25 cellular contexts compared by ENCODE assay signal in genomic region chr5:173665326-173665725, GRCh38. TPM values are rescaled to one million over a fixed set of nuclear protein-coding genes. Genes with fewer than 3 reads are reported as not detected.
DNase-seq lines count a peak whose midpoint lies in the region; ATAC-seq, FAIRE-seq and TF ChIP-seq lines count a peak whose summit lies in the region.
"Had no signal": no experiment of that assay in that cellular context is flagged by ENCODE, and none has a peak within 500 bp of the region (broad histone marks: within the 10 kb centered on the region; RNA-seq: fewer than 3 reads in every experiment).

No MANE protein-coding gene starts in this region.

- peaks cover 3% of the 10 kb centered on the region; the same call in 1 of the 2 replicates for H3K23me2 ChIP-seq in H1 (ENCODE audit: low read depth, low read length)

- 92% methylated on average over 4 of the region's 4 CpGs; no CpG with 5 or more reads in 1 of the 2 experiments for WGBS in H1 (ENCODE audit: extremely low coverage in 1 of 2, insufficient coverage in 1 of 2, insufficient read length in 1 of 2, insufficient replicate concordance in 2 of 2, low coverage in 1 of 2, low lambda C conversion rate in 2 of 2, missing lambda C conversion rate in 1 of 2), 2 experiments
- no CpG with 5 or more reads among the region's 4 CpGs for WGBS in neuronal stem cell (ENCODE audit: extremely low coverage in 2 of 2, insufficient read length in 2 of 2, insufficient replicate concordance in 1 of 2), 2 donors

- no peak for TF ChIP-seq POLR2A in H1 (IDR thresholded peaks at IDR 0.05; ENCODE audit: control extremely low read depth in 1 of 2, low read depth in 2 of 2, low read length in 2 of 2)

- no peak for FAIRE-seq in H1 (lab: Jason Lieb, UNC)
- FAIRE-seq: A204.1, G401.6, GM12891, GM19239 had no signal

- H2BK12ac ChIP-seq in H1 (ENCODE audit: low read depth, low read length) (peak overlapping the region; percentile 91; the same call in 1 of the 2 replicates), neuronal stem cell (ENCODE audit: low read length) (no peak overlapping the region)

- no peak overlapping the region for H3K27ac ChIP-seq in H1 (ENCODE audit: low read depth, low read length)
- no peak overlapping the region for H3K27ac ChIP-seq in neuronal stem cell (replicated peaks; ENCODE audit: low read length)
- H3K27ac ChIP-seq in caudate nucleus (ENCODE audit: low read depth, low read length), result no peak overlapping the region

- H3K27me3 ChIP-seq in H1 (replicated peaks in 1 of 4; ENCODE audit: control insufficient read depth in 3 of 4, extremely low read depth in 1 of 4, insufficient read depth in 3 of 4, low read length in 3 of 4), result no peaks in the 10 kb centered on the region
- no peaks in the 10 kb centered on the region for H3K27me3 ChIP-seq in neuronal stem cell (ENCODE audit: control insufficient read depth in 3 of 3, insufficient read depth in 3 of 3, low read depth in 1 of 3, low read length in 3 of 3)
- H3K27me3 ChIP-seq: BE2C, BLaER1 had no signal

- intact Hi-C loops in activated T-helper 1 cell treated with anti-CD3 and anti-CD28 coated beads, Interleukin-12 subunit alpha, Interleukin-12 subunit beta, Interleukin-2, Interleukin-4 antibody, amounts not matched to agents 30 ng/mL and 10 ng/mL and 1 ng/mL, durations not matched to agents 14 hours and 24 hours and 36 hours (cut with micrococcal nuclease), result no loop called here

- no peak overlapping the region for H3K27ac Mint-ChIP-seq in activated naive CD8-positive, alpha-beta T cell treated with anti-CD3 and anti-CD28 coated beads, Interleukin-2, amount 50 U/mL, for 24 hours
- no peak overlapping the region for H3K27ac Mint-ChIP-seq in activated T-helper 1 cell treated with anti-CD3 and anti-CD28 coated beads, Interleukin-12 subunit alpha, Interleukin-12 subunit beta, Interleukin-2, Interleukin-4 antibody, amounts not matched to agents 30 ng/mL and 10 ng/mL and 1 ng/mL, durations not matched to agents 14 hours and 24 hours and 36 hours
- H3K27ac Mint-ChIP-seq: CD4-positive, alpha-beta memory T cell; CD4-positive, CD25-positive, alpha-beta regulatory T cell; CD8-positive, alpha-beta memory T cell had no signal

- POLR2A ChIA-PET in H1 (lab: Charles Lee; ENCODE audit: partially characterized antibody), result no interaction called here

- H3K9me3 Mint-ChIP-seq in activated naive CD8-positive, alpha-beta T cell treated with anti-CD3 and anti-CD28 coated beads, Interleukin-2, amount 50 U/mL, for 24 hours, result no peaks in the 10 kb centered on the region
- H3K9me3 Mint-ChIP-seq in activated T-helper 1 cell treated with anti-CD3 and anti-CD28 coated beads, Interleukin-12 subunit alpha, Interleukin-12 subunit beta, Interleukin-2, Interleukin-4 antibody, amounts not matched to agents 30 ng/mL and 10 ng/mL and 1 ng/mL, durations not matched to agents 14 hours and 24 hours and 36 hours, result no peaks in the 10 kb centered on the region

- ATAC-seq in left lobe of liver (no peak), HG03196 (IDR thresholded peaks at IDR 0.05; ENCODE audit: unreplicated experiment) (no peak)
- no peak for ATAC-seq in activated naive CD8-positive, alpha-beta T cell treated with anti-CD3 and anti-CD28 coated beads, Interleukin-2, amount 50 U/mL, for 24 hours

- no peak for TF ChIP-seq EP300 in H1 (IDR thresholded peaks at IDR 0.05; ENCODE audit: borderline replicate concordance in 1 of 2, low read depth in 2 of 2, low read length in 2 of 2)

- no peaks in the 10 kb centered on the region for H3K36me3 Mint-ChIP-seq in activated naive CD8-positive, alpha-beta T cell treated with anti-CD3 and anti-CD28 coated beads, Interleukin-2, amount 50 U/mL, for 24 hours (ENCODE audit: low read depth)
- no peaks in the 10 kb centered on the region for H3K36me3 Mint-ChIP-seq in activated T-helper 1 cell treated with anti-CD3 and anti-CD28 coated beads, Interleukin-12 subunit alpha, Interleukin-12 subunit beta, Interleukin-2, Interleukin-4 antibody, amounts not matched to agents 30 ng/mL and 10 ng/mL and 1 ng/mL, durations not matched to agents 14 hours and 24 hours and 36 hours (ENCODE audit: low read depth)
- H3K36me3 Mint-ChIP-seq: CD4-positive, alpha-beta memory T cell; CD4-positive, CD25-positive, alpha-beta regulatory T cell had no signal

- H2BK15ac ChIP-seq in H1 (ENCODE audit: low read length), result peak overlapping the region; percentile 8
- H2BK15ac ChIP-seq in neuronal stem cell (ENCODE audit: low read length), result no peak overlapping the region

- H3K4me2 ChIP-seq in H1 (ENCODE audit: insufficient read depth in 1 of 2, low read depth in 2 of 2, low read length in 2 of 2) (no peak overlapping the region), neuronal stem cell (ENCODE audit: insufficient read depth, low read length, poor library complexity, severe bottlenecking) (no peak overlapping the region)

- no peaks in the 10 kb centered on the region for H3K79me2 ChIP-seq in H1 (ENCODE audit: control insufficient read depth in 1 of 2, insufficient read depth in 2 of 2, low read length in 2 of 2)

- H3K4me3 Mint-ChIP-seq in activated naive CD8-positive, alpha-beta T cell treated with anti-CD3 and anti-CD28 coated beads, Interleukin-2, amount 50 U/mL, for 24 hours, result no peak overlapping the region
- no peak overlapping the region for H3K4me3 Mint-ChIP-seq in activated T-helper 1 cell treated with anti-CD3 and anti-CD28 coated beads, Interleukin-12 subunit alpha, Interleukin-12 subunit beta, Interleukin-2, Interleukin-4 antibody, amounts not matched to agents 30 ng/mL and 10 ng/mL and 1 ng/mL, durations not matched to agents 14 hours and 24 hours and 36 hours
- H3K4me3 Mint-ChIP-seq: CD14-positive monocyte; CD4-positive, alpha-beta memory T cell; CD4-positive, CD25-positive, alpha-beta regulatory T cell; CD8-positive, alpha-beta memory T cell had no signal

- H4K5ac ChIP-seq in H1 (ENCODE audit: insufficient read length, low read depth, low read length), result no peak overlapping the region

- peak overlapping the region; percentile 26 for H2BK120ac ChIP-seq in H1 (replicated peaks; ENCODE audit: low read depth, low read length)
- H2BK120ac ChIP-seq in neuronal stem cell (ENCODE audit: low read depth, low read length), result no peak overlapping the region

- H3K9me3 ChIP-seq in H1 (ENCODE audit: insufficient read depth in 2 of 2, low read depth in 1 of 2, low read length in 1 of 2) (peaks cover 8 to 11% of the 10 kb centered on the region in 2 experiments), neuronal stem cell (replicated peaks in 1 of 2; ENCODE audit: control insufficient read depth in 2 of 2, insufficient read depth in 1 of 2, low read depth in 1 of 2, low read length in 2 of 2) (peaks cover 3 to 6% of the 10 kb centered on the region in 2 donors)
- H3K9me3 ChIP-seq: BE2C had no signal

- peaks cover 0 to 11% (median 4%) of the 10 kb centered on the region in 4 experiments; a peak in 6 of 7 replicates for H3K4me1 ChIP-seq in H1 (replicated peaks in 1 of 4; ENCODE audit: control insufficient read depth in 3 of 4, insufficient read depth in 4 of 4, low read length in 3 of 4)
- peaks cover 8 to 14% of the 10 kb centered on the region in 2 donors for H3K4me1 ChIP-seq in neuronal stem cell (ENCODE audit: control insufficient read depth in 2 of 2, insufficient read depth in 1 of 2, low read depth in 1 of 2, low read length in 2 of 2)

- no peaks in the 10 kb centered on the region for H3K4me1 Mint-ChIP-seq in activated naive CD8-positive, alpha-beta T cell treated with anti-CD3 and anti-CD28 coated beads, Interleukin-2, amount 50 U/mL, for 24 hours
- H3K4me1 Mint-ChIP-seq in activated T-helper 1 cell treated with anti-CD3 and anti-CD28 coated beads, Interleukin-12 subunit alpha, Interleukin-12 subunit beta, Interleukin-2, Interleukin-4 antibody, amounts not matched to agents 30 ng/mL and 10 ng/mL and 1 ng/mL, durations not matched to agents 14 hours and 24 hours and 36 hours (ENCODE audit: low read depth), result no peaks in the 10 kb centered on the region
- H3K4me1 Mint-ChIP-seq: CD4-positive, alpha-beta memory T cell; CD8-positive, alpha-beta memory T cell had no signal

- H4K91ac ChIP-seq in H1 (replicated peaks; ENCODE audit: insufficient read length, low read length) (peak overlapping the region; percentile 18), neuronal stem cell (ENCODE audit: low read depth, low read length, poor library complexity) (no peak overlapping the region)

- no peaks in the 10 kb centered on the region for H4K20me1 ChIP-seq in H1 (replicated peaks in 1 of 2; ENCODE audit: control insufficient read depth in 1 of 2, insufficient read depth in 2 of 2, low read length in 2 of 2)
- H4K20me1 ChIP-seq: BLaER1 had no signal

- H2AK5ac ChIP-seq in H1 (ENCODE audit: low read depth, low read length) (peak overlapping the region; percentile 60; the same call in 1 of the 2 replicates), neuronal stem cell (ENCODE audit: low read depth, low read length) (no peak overlapping the region)

- H3K27me3 Mint-ChIP-seq in activated naive CD8-positive, alpha-beta T cell treated with anti-CD3 and anti-CD28 coated beads, Interleukin-2, amount 50 U/mL, for 24 hours, result peaks cover 4% of the 10 kb centered on the region
- peaks cover 3% of the 10 kb centered on the region for H3K27me3 Mint-ChIP-seq in activated T-helper 1 cell treated with anti-CD3 and anti-CD28 coated beads, Interleukin-12 subunit alpha, Interleukin-12 subunit beta, Interleukin-2, Interleukin-4 antibody, amounts not matched to agents 30 ng/mL and 10 ng/mL and 1 ng/mL, durations not matched to agents 14 hours and 24 hours and 36 hours (ENCODE audit: insufficient read depth)
- H3K27me3 Mint-ChIP-seq: CD4-positive, CD25-positive, alpha-beta regulatory T cell had no signal

- no peak overlapping the region for H3K4me3 ChIP-seq in H1 (ENCODE audit: extremely low read depth in 1 of 4, insufficient read depth in 2 of 4, low read depth in 3 of 4, low read length in 4 of 4)
- no peak overlapping the region for H3K4me3 ChIP-seq in neuronal stem cell (ENCODE audit: low read length in 2 of 2)
- H3K4me3 ChIP-seq: BLaER1 had no signal

- no peak overlapping the region for H3K23ac ChIP-seq in H1 (ENCODE audit: insufficient read length)
- no peak overlapping the region for H3K23ac ChIP-seq in neuronal stem cell (ENCODE audit: low read depth, low read length, poor library complexity)

- DNase-seq in H1 (ENCODE audit: low read depth in 1 of 2, low spot score in 2 of 2) (no peak), left lobe of liver (ENCODE audit: low spot score) (peak; percentile 10), mesenteric fat pad (ENCODE audit: low spot score) (peak; percentile 64), neuronal stem cell (ENCODE audit: low spot score) (no peak), caudate nucleus (lab: John Stamatoyannopoulos, UW) (no peak)
- DNase-seq in activated naive CD8-positive, alpha-beta T cell treated with anti-CD3 and anti-CD28 coated beads, Interleukin-2, amount 50 U/mL, for 24 hours, result no peak
- no peak for DNase-seq in activated T-helper 1 cell treated with anti-CD3 and anti-CD28 coated beads, Interleukin-12 subunit alpha, Interleukin-12 subunit beta, Interleukin-2, Interleukin-4 antibody, amounts not matched to agents 30 ng/mL and 10 ng/mL and 1 ng/mL, durations not matched to agents 14 hours and 24 hours and 36 hours (ENCODE audit: low spot score)
- DNase-seq: 8988T; ACHN; C1 segment of cervical spinal cord; CD4-positive, alpha-beta memory T cell; CD4-positive, CD25-positive, alpha-beta regulatory T cell; CD8-positive, alpha-beta memory T cell; COR-L47; DMS 273 treated with DMSO at 0.1 percent for 48 hours; DMS79 treated with DMSO at 0.1 percent for 48 hours; GF-D8 had no signal

- H2AFZ ChIP-seq in H1 (ENCODE audit: low read length) (no peak overlapping the region), neuronal stem cell (ENCODE audit: low read length) (no peak overlapping the region)

- no peak overlapping the region for H3K56ac ChIP-seq in H1 (replicated peaks; ENCODE audit: insufficient read length, low read depth, low read length)

- no peak overlapping the region for H3K14ac ChIP-seq in H1 (ENCODE audit: insufficient read length)
- H3K14ac ChIP-seq in neuronal stem cell (ENCODE audit: low read length), result no peak overlapping the region

- CTCF ChIA-PET in H1 (lab: Charles Lee; ENCODE audit: partially characterized antibody), result interaction anchor here (0.9 to 1.3 kb wide), 5 partner anchors 9 to 308 kb away, joined by 3 read pairs; no protein-coding TSS in a partner anchor

- H2BK20ac ChIP-seq in H1 (ENCODE audit: low read length), result peak overlapping the region; percentile 68; the same call in 1 of the 2 replicates

- no peak for TF ChIP-seq RAD21 in H1 (IDR thresholded peaks at IDR 0.05 in 1 of 2, conservative IDR thresholded peaks at IDR 0.05 in 1 of 2; ENCODE audit: low read depth in 2 of 2, low read length in 2 of 2)

- H2BK5ac ChIP-seq in H1 (ENCODE audit: low read depth, low read length) (peak overlapping the region; percentile 4; the same call in 1 of the 2 replicates), neuronal stem cell (ENCODE audit: low read length) (no peak overlapping the region)

- H3K18ac ChIP-seq in H1 (ENCODE audit: extremely low read depth, low read length) (peak overlapping the region; percentile 55; the same call in 1 of the 2 replicates), neuronal stem cell (ENCODE audit: low read length) (peak overlapping the region; percentile 15)

- H3K36me3 ChIP-seq in H1 (ENCODE audit: control insufficient read depth in 2 of 4, insufficient read depth in 4 of 4, low read length in 3 of 4), result no peaks in the 10 kb centered on the region
- no peaks in the 10 kb centered on the region for H3K36me3 ChIP-seq in neuronal stem cell (replicated peaks in 1 of 2; ENCODE audit: control insufficient read depth in 2 of 2, insufficient read depth in 2 of 2, low read length in 2 of 2)
- H3K36me3 ChIP-seq: BE2C, BLaER1 had no signal

- H3K79me1 ChIP-seq in H1 (ENCODE audit: low read depth, low read length), result no peaks in the 10 kb centered on the region
- H3K79me1 ChIP-seq in neuronal stem cell (ENCODE audit: low read depth, low read length), result no peaks in the 10 kb centered on the region

- no peak for TF ChIP-seq CTCF in H1 (IDR thresholded peaks at IDR 0.05; ENCODE audit: control extremely low read depth in 1 of 3, insufficient read depth in 1 of 3, low read depth in 1 of 3, low read length in 3 of 3)

- H3K9ac ChIP-seq in H1 (replicated peaks in 1 of 4; ENCODE audit: extremely low read depth in 1 of 4, low read depth in 3 of 4, low read length in 3 of 4) (no peak overlapping the region), neuronal stem cell (ENCODE audit: low read depth, low read length, poor library complexity) (no peak overlapping the region)
- H3K9ac ChIP-seq: BLaER1 had no signal

- H3K4ac ChIP-seq in H1 (replicated peaks; ENCODE audit: insufficient read length, low read depth, low read length) (no peak overlapping the region), neuronal stem cell (ENCODE audit: low read length) (no peak overlapping the region)

- H4K8ac ChIP-seq in H1 (ENCODE audit: extremely low read depth, insufficient read depth, low read length) (no peak overlapping the region), neuronal stem cell (ENCODE audit: low read depth, low read length) (no peak overlapping the region)

RNA-seq across cellular contexts. Expression of gene BOD1, which starts 48.9 kb away (rescaled TPM):
- total RNA-seq in H1 (2021; fragmentation: NEBNext Ultra II Directional; extraction: Animal tissue kit (Norgen Biotek cat#: 25700)), result 143 and 149 TPM in 2 replicates
- 83.1 and 107 TPM in 2 replicates for polyA plus RNA-seq in H1 (2011; rRNA removed)
- polyA plus RNA-seq in H1 (2011; cell fraction: cytosol; rRNA removed), result 127 TPM
- 58.0 TPM for polyA plus RNA-seq in H1 (2011; cell fraction: nucleus; rRNA removed)
- polyA plus RNA-seq in H1 (2012, experiment 1 of 2), result 133 to 170 TPM (median 136 TPM) in 4 replicates
- 111 TPM for polyA plus RNA-seq in H1 (2012, experiment 2 of 2)
- 117 TPM for polyA plus RNA-seq in H1 (2013, experiment 1 of 2)
- 117 TPM for polyA plus RNA-seq in H1 (2013, experiment 2 of 2)
- 114 and 131 TPM in 2 replicates for polyA minus RNA-seq in H1 (2011; rRNA and poly(A)+ RNA removed)
- 68.5 TPM for polyA minus RNA-seq in H1 (2011; cell fraction: cytosol; rRNA and poly(A)+ RNA removed)
- polyA minus RNA-seq in H1 (2011; cell fraction: nucleus; rRNA and poly(A)+ RNA removed), result 60.4 TPM
- total RNA-seq in left lobe of liver (12.1 TPM), mesenteric fat pad (47.2 TPM)
- polyA plus RNA-seq in neuronal stem cell (2013, experiment 1 of 2), result 171 TPM
- 171 TPM for polyA plus RNA-seq in neuronal stem cell (2013, experiment 2 of 2)
- total RNA-seq in activated T-helper 1 cell treated with anti-CD3 and anti-CD28 coated beads, Interleukin-12 subunit alpha, Interleukin-12 subunit beta, Interleukin-2, Interleukin-4 antibody, amounts not matched to agents 30 ng/mL and 10 ng/mL and 1 ng/mL, durations not matched to agents 14 hours and 24 hours and 36 hours, result 27.3 and 29.9 TPM in 2 replicates

Comparison
In these comparisons a context has a peak if more than half of its experiments do, and no peak if none do; other contexts are left out.
1. DNase-seq: peak in left lobe of liver (single experiment) and mesenteric fat pad (single experiment); none in H1 (0 of 2), neuronal stem cell (single experiment), activated naive CD8-positive, alpha-beta T cell treated with anti-CD3 and anti-CD28 coated beads, Interleukin-2, amount 50 U/mL, for 24 hours (single experiment), activated T-helper 1 cell treated with anti-CD3 and anti-CD28 coated beads, Interleukin-12 subunit alpha, Interleukin-12 subunit beta, Interleukin-2, Interleukin-4 antibody, amounts not matched to agents 30 ng/mL and 10 ng/mL and 1 ng/mL, durations not matched to agents 14 hours and 24 hours and 36 hours (single experiment) and caudate nucleus (0 of 61).